Comparison of ENCODE assay signal across 31 cellular contexts in the genomic region with DNA sequence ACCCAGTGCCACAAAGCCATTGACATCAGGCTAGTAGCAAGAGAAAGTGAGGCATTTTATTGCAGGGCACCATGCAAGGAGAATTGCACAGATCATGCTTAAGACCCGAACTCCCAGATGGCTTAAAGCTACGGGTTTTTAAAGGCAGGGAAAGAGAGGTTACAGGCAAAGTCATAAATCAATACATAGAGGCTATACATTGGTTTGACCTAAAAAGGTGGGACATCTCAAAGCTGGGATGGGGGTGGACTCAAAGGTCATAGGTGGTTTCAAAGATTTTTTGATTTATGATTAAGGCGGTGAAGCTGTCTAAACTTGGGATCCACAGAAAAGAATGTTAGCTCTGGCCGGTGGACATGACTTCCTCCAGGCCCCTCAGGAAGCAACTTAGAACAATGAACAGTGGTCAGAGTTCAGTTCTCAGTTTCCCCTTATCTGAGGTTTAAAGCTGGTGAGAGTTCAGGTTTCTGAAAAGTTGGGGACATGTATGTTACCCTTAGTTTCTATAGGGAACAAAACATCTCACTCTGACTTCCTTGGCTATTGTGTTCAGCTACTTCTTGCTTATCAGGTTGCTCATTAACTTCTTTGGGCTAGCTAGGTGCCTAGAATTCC. TPM values are rescaled to one million over a fixed set of nuclear protein-coding genes. Genes with fewer than 3 reads are reported as not detected.
"Had no signal": no experiment of that assay in that cellular context is flagged by ENCODE, and none has a peak within 500 bp of the region (broad histone marks: within the 10 kb centered on the region; RNA-seq: fewer than 3 reads in every experiment).

No MANE protein-coding gene starts in this region.

- H3K4me1 Mint-ChIP-seq: activated CD4-positive, alpha-beta T cell treated with anti-CD3 and anti-CD28 coated beads for 36 hours; activated T-helper 17 cell treated with anti-CD3 and anti-CD28 coated beads, Interleukin-2, amount 50 U/mL, for 72 hours had no signal

- H3K27ac Mint-ChIP-seq: activated CD4-positive, alpha-beta T cell treated with anti-CD3 and anti-CD28 coated beads for 36 hours; activated CD8-positive, alpha-beta T cell treated with anti-CD3 and anti-CD28 coated beads for 36 hours; activated naive CD8-positive, alpha-beta T cell treated with anti-CD3 and anti-CD28 coated beads for 36 hours; activated T-cell treated with anti-CD3 and anti-CD28 coated beads, Interleukin-2, amount 50 U/mL, for 72 hours; activated T-helper 17 cell treated with anti-CD3 and anti-CD28 coated beads, Interleukin-2, amount 50 U/mL, for 72 hours; T-helper 1 cell treated with Interleukin-12 subunit alpha and Interleukin-12 subunit beta and Interleukin-4 antibody, amounts not matched to agents 30 μg/mL and 1 μg/mL, for 36 hours; T-helper 2 cell treated with Interferon-gamma antibody and Interleukin-4, amounts not matched to agents 5 μg/mL and 100 μg/mL, for 36 hours had no signal

- H3K27ac ChIP-seq: brain microvascular endothelial cell, Peyer's patch, SJSA1 had no signal

- DNase-seq: activated CD4-positive, alpha-beta T cell treated with anti-CD3 and anti-CD28 coated beads for 36 hours; activated CD8-positive, alpha-beta T cell treated with anti-CD3 and anti-CD28 coated beads for 36 hours; activated effector memory CD4-positive, alpha-beta T cell treated with anti-CD3 and anti-CD28 coated beads, Interleukin-2, amount 50 U/mL, for 16 hours; activated naive CD4-positive, alpha-beta T cell; activated naive CD4-positive, alpha-beta T cell treated with anti-CD3 and anti-CD28 coated beads, Interleukin-2, amount 50 U/mL, for 16 hours; activated naive CD8-positive, alpha-beta T cell treated with anti-CD3 and anti-CD28 coated beads for 36 hours; activated T-cell treated with anti-CD3 and anti-CD28 coated beads, Interleukin-2, amount 50 U/mL, for 1 hour; activated T-cell treated with anti-CD3 and anti-CD28 coated beads, Interleukin-2, amount 50 U/mL, for 72 hours; amniotic stem cell; aorta; brain microvascular endothelial cell; Karpas-422; KBM-7; NCI-H1048; NCI-H1436 treated with DMSO at 0.1 percent for 48 hours; NCI-H1694 treated with DMSO at 0.1 percent for 48 hours; NCI-H2029; NCI-H510A; NCI-H526; NCI-H748 treated with DMSO at 0.1 percent for 48 hours; NK-92 treated with Interleukin-12 subunit alpha and Interleukin-12 subunit beta, amount 100 ng/mL, for 24 hours; PC-3; Peyer's patch; RPMI8226; SHP77 treated with DMSO at 0.1 percent for 48 hours; SK-N-SH had no signal

- H3K9me3 Mint-ChIP-seq: activated CD8-positive, alpha-beta T cell treated with anti-CD3 and anti-CD28 coated beads for 36 hours; activated naive CD8-positive, alpha-beta T cell treated with anti-CD3 and anti-CD28 coated beads for 36 hours; activated T-cell treated with anti-CD3 and anti-CD28 coated beads, Interleukin-2, amount 50 U/mL, for 72 hours; activated T-helper 17 cell treated with anti-CD3 and anti-CD28 coated beads, Interleukin-2, amount 50 U/mL, for 72 hours; T-helper 1 cell treated with Interleukin-12 subunit alpha and Interleukin-12 subunit beta and Interleukin-4 antibody, amounts not matched to agents 30 μg/mL and 1 μg/mL, for 36 hours; T-helper 2 cell treated with Interferon-gamma antibody and Interleukin-4, amounts not matched to agents 5 μg/mL and 100 μg/mL, for 36 hours had no signal

- H3K27me3 ChIP-seq: brain microvascular endothelial cell, Peyer's patch, SJSA1 had no signal

- H3K27me3 Mint-ChIP-seq: activated CD4-positive, alpha-beta T cell treated with anti-CD3 and anti-CD28 coated beads for 36 hours; activated CD8-positive, alpha-beta T cell treated with anti-CD3 and anti-CD28 coated beads for 36 hours; activated naive CD8-positive, alpha-beta T cell treated with anti-CD3 and anti-CD28 coated beads for 36 hours; activated T-helper 17 cell treated with anti-CD3 and anti-CD28 coated beads, Interleukin-2, amount 50 U/mL, for 72 hours had no signal

- H3K4me3 ChIP-seq: Peyer's patch, SJSA1 had no signal

- H3K4me3 Mint-ChIP-seq: activated CD4-positive, alpha-beta T cell treated with anti-CD3 and anti-CD28 coated beads for 36 hours; activated CD8-positive, alpha-beta T cell treated with anti-CD3 and anti-CD28 coated beads for 36 hours; activated naive CD8-positive, alpha-beta T cell treated with anti-CD3 and anti-CD28 coated beads for 36 hours; activated T-cell treated with anti-CD3 and anti-CD28 coated beads, Interleukin-2, amount 50 U/mL, for 72 hours; activated T-helper 17 cell treated with anti-CD3 and anti-CD28 coated beads, Interleukin-2, amount 50 U/mL, for 72 hours; T-helper 1 cell treated with Interleukin-12 subunit alpha and Interleukin-12 subunit beta and Interleukin-4 antibody, amounts not matched to agents 30 μg/mL and 1 μg/mL, for 36 hours; T-helper 2 cell treated with Interferon-gamma antibody and Interleukin-4, amounts not matched to agents 5 μg/mL and 100 μg/mL, for 36 hours had no signal

RNA-seq across cellular contexts. Expression of gene MYOZ3, which starts 45.8 kb away (rescaled TPM):
- total RNA-seq: MCF 10A, PC-3 had no signal
